In the genomic region with DNA sequence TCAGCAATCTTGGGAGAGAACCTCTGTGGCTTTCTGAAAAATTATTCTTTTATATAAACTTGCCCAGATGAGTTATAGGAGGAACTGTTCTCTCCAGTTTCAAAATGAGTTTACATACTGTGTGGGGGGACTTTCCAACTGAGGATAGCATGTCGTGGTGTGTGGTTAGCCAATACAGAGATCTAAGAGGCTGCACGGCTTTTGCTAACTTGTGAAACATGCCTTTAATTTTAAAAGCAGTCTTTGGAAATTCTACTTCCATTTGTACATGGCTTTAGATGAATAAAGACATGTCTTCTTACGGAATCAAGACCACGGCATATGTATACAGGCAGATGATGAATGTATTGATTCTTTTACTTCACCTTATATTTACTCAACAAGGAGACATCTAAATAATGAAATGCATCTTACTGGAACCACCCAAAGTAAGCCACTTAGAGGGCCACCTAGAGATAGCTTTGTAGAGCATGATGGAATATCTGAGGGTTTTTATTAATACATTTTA, we compare ENCODE assay signal across 8 cellular contexts. TPM values are rescaled to one million over a fixed set of nuclear protein-coding genes. Genes with fewer than 3 reads are reported as not detected.
A peak's percentile ranks its signal among the peaks of the same experiment; 100 is the strongest.
DNase-seq lines count a peak whose midpoint lies in the region; ATAC-seq and TF ChIP-seq lines count a peak whose summit lies in the region.

No MANE protein-coding gene starts in this region.

- ATAC-seq in GM18505 (IDR thresholded peaks at IDR 0.05; ENCODE audit: unreplicated experiment), result peak; percentile 88
- ATAC-seq in HG02759 (IDR thresholded peaks at IDR 0.05; ENCODE audit: unreplicated experiment), result peak; percentile 86

- intact Hi-C loops in colonic mucosa (cut with DNase I), result no loop called here

- H3K4me3 ChIP-seq in OCI-LY3 (ENCODE audit: low read length), result peak overlapping the region; percentile 67
- H3K4me3 ChIP-seq in colonic mucosa, result no peak overlapping the region

- H4K20me1 ChIP-seq in OCI-LY3 (ENCODE audit: insufficient read depth, low read length), result no peaks in the 10 kb centered on the region

- peaks cover 2% of the 10 kb centered on the region for H3K36me3 ChIP-seq in OCI-LY3 (replicated peaks; ENCODE audit: low read depth, low read length)
- H3K36me3 ChIP-seq in colonic mucosa, result no peaks in the 10 kb centered on the region

- H3K79me2 ChIP-seq in OCI-LY3 (ENCODE audit: low read length), result peaks cover 35% of the 10 kb centered on the region

- TF ChIP-seq POLR2A in GM18505 (IDR thresholded peaks at IDR 0.05; ENCODE audit: borderline replicate concordance, extremely low read depth, insufficient read depth, insufficient read length), result no peak

- DNase-seq in colonic mucosa (no peak), superior temporal gyrus (ENCODE audit: extremely low spot score) (no peak), iPS-NIHi11 (ENCODE audit: low spot score) (no peak), HuH-7.5 (ENCODE audit: low spot score) (no peak)
- DNase-seq in stimulated activated naive CD4-positive, alpha-beta T cell treated with Interleukin-2 at 50 U/mL for 16 hours (lab: John Stamatoyannopoulos, UW), result peak; percentile 38

- H3K4me2 ChIP-seq in OCI-LY3 (ENCODE audit: low read length), result peak overlapping the region; percentile 85

- H3K27me3 ChIP-seq in OCI-LY3 (ENCODE audit: low read depth, low read length) (no peaks in the 10 kb centered on the region), colonic mucosa (no peaks in the 10 kb centered on the region)

- H3K9me3 ChIP-seq in OCI-LY3 (ENCODE audit: insufficient read depth, low read length) (peaks cover 6% of the 10 kb centered on the region; the same call in 1 of the 2 replicates), colonic mucosa (no peaks in the 10 kb centered on the region)

- H3K4me1 ChIP-seq in OCI-LY3 (ENCODE audit: low read length), result peaks cover 67% of the 10 kb centered on the region
- no peaks in the 10 kb centered on the region for H3K4me1 ChIP-seq in colonic mucosa

- peak overlapping the region; percentile 64 for H3K9ac ChIP-seq in OCI-LY3 (ENCODE audit: low read length)
- H3K9ac ChIP-seq in colonic mucosa (ENCODE audit: low read depth in 2 of 2, low read length in 2 of 2), result no peak overlapping the region

- no peak overlapping the region for H2AFZ ChIP-seq in OCI-LY3 (ENCODE audit: low read depth, low read length)

- peak; percentile 30 for TF ChIP-seq CTCF in OCI-LY3 (IDR thresholded peaks at IDR 0.05; ENCODE audit: low read depth, low read length)
- TF ChIP-seq CTCF in colonic mucosa (IDR thresholded peaks at IDR 0.05), result no peak

- H3K27ac ChIP-seq in OCI-LY3 (ENCODE audit: low read length) (peak overlapping the region; percentile 93), colonic mucosa (peak overlapping the region; percentile 8)

RNA-seq across cellular contexts. Expression of gene HIVEP1, which starts 39.8 kb away (rescaled TPM):
- 10 to 100 TPM; 22.2 to 27.9 TPM for total RNA-seq in colonic mucosa
